17 cellular contexts compared by ENCODE assay signal in genomic region chr9:38385896-38386295, GRCh38. TPM values are rescaled to one million over a fixed set of nuclear protein-coding genes. Genes with fewer than 3 reads are reported as not detected.
DNase-seq lines count a peak whose midpoint lies in the region; ATAC-seq and TF ChIP-seq lines count a peak whose summit lies in the region.
"Had no signal": no experiment of that assay in that cellular context is flagged by ENCODE, and none has a peak within 500 bp of the region (broad histone marks: within the 10 kb centered on the region; RNA-seq: fewer than 3 reads in every experiment).

No MANE protein-coding gene starts in this region.

- no peak for TF ChIP-seq POLR2A in transverse colon (IDR thresholded peaks at IDR 0.05)

- H3K27ac Mint-ChIP-seq in nephron (peak overlapping the region; percentile 71 to 90 (median 77)), progenitor cell of endocrine pancreas (no peak overlapping the region)
- H3K27ac Mint-ChIP-seq: CD4-positive, alpha-beta memory T cell; GM23338 had no signal

- H3K9me3 Mint-ChIP-seq in nephron = peaks cover 5% of the 10 kb centered on the region
- H3K9me3 Mint-ChIP-seq in progenitor cell of endocrine pancreas (ENCODE audit: low read depth) = peaks cover 5% of the 10 kb centered on the region

- 73 to 100% methylated on average over 1 to 3 of the region's 3 CpGs for WGBS in transverse colon (ENCODE audit: low coverage in 1 of 2), 2 donors

- ATAC-seq in left lobe of liver (peak; percentile 9), GM18517 (IDR thresholded peaks at IDR 0.05; ENCODE audit: unreplicated experiment) (no peak), HG03354 (IDR thresholded peaks at IDR 0.05; ENCODE audit: poor library complexity, severe bottlenecking, unreplicated experiment) (no peak)
- ATAC-seq: GM23338, K562, PC-3 had no signal

- intact Hi-C loops in transverse colon (cut with DNase I; ENCODE audit: low total_unique reads) = no loop called here

- TF ChIP-seq EP300 in transverse colon (IDR thresholded peaks at IDR 0.05; ENCODE audit: low read depth) = no peak

- H3K4me1 ChIP-seq in duodenal mucosa (ENCODE audit: control insufficient read depth in 1 of 2, insufficient read depth in 2 of 2, low read length in 2 of 2) (peaks cover 37 to 45% of the 10 kb centered on the region in 2 donors), transverse colon (peaks cover 9 to 47% (median 18%) of the 10 kb centered on the region in 4 donors)
- H3K4me1 ChIP-seq: BE2C had no signal

- H3K4me3 ChIP-seq in duodenal mucosa (ENCODE audit: low read depth in 1 of 2, low read length in 2 of 2) (no peak overlapping the region), transverse colon (no peak overlapping the region)
- H3K4me3 ChIP-seq: GM23338, K562 had no signal

- peaks cover 21% of the 10 kb centered on the region for H3K27me3 Mint-ChIP-seq in nephron (ENCODE audit: low read depth)
- no peaks in the 10 kb centered on the region for H3K27me3 Mint-ChIP-seq in progenitor cell of endocrine pancreas

- no peaks in the 10 kb centered on the region for H3K36me3 Mint-ChIP-seq in nephron (ENCODE audit: low read depth)
- peaks cover 1% of the 10 kb centered on the region for H3K36me3 Mint-ChIP-seq in progenitor cell of endocrine pancreas (ENCODE audit: insufficient read depth)
- H3K36me3 Mint-ChIP-seq: CD4-positive, alpha-beta memory T cell had no signal

- TF ChIP-seq CTCF in nephron (IDR thresholded peaks at IDR 0.05; ENCODE audit: unreplicated experiment in 3 of 3) (no peak), transverse colon (IDR thresholded peaks at IDR 0.05) (no peak), progenitor cell of endocrine pancreas (IDR thresholded peaks at IDR 0.05; ENCODE audit: unreplicated experiment) (no peak)

- H3K9me3 ChIP-seq in duodenal mucosa (ENCODE audit: control insufficient read depth in 1 of 2, low read length in 2 of 2) (peaks cover 4 to 6% of the 10 kb centered on the region in 2 donors), transverse colon (no peaks in the 10 kb centered on the region)
- H3K9me3 ChIP-seq: BE2C had no signal

- H3K27me3 ChIP-seq in duodenal mucosa (ENCODE audit: control insufficient read depth in 1 of 2, insufficient read depth in 2 of 2, low read length in 2 of 2) (no peaks in the 10 kb centered on the region), transverse colon (no peaks in the 10 kb centered on the region)
- H3K27me3 ChIP-seq: BE2C had no signal

- peaks cover 83% of the 10 kb centered on the region for H3K4me1 Mint-ChIP-seq in nephron
- H3K4me1 Mint-ChIP-seq in progenitor cell of endocrine pancreas (ENCODE audit: low read depth) = peaks cover 28% of the 10 kb centered on the region
- H3K4me1 Mint-ChIP-seq: CD4-positive, alpha-beta memory T cell had no signal

- H3K36me3 ChIP-seq in duodenal mucosa (ENCODE audit: control insufficient read depth in 1 of 2, insufficient read depth in 2 of 2, low read length in 2 of 2) (no peaks in the 10 kb centered on the region), transverse colon (no peaks in the 10 kb centered on the region)
- H3K36me3 ChIP-seq: BE2C had no signal

- H3K9ac ChIP-seq in duodenal mucosa (ENCODE audit: low read depth in 1 of 2, low read length in 2 of 2) = no peak overlapping the region

- H3K4me3 Mint-ChIP-seq in nephron = no peak overlapping the region
- H3K4me3 Mint-ChIP-seq in progenitor cell of endocrine pancreas (ENCODE audit: low read depth) = no peak overlapping the region
- H3K4me3 Mint-ChIP-seq: CD4-positive, alpha-beta memory T cell; GM23338 had no signal

- DNase-seq in left lobe of liver (ENCODE audit: low spot score) = no peak
- DNase-seq in transverse colon = no peak
- DNase-seq in progenitor cell of endocrine pancreas (ENCODE audit: low spot score, unreplicated experiment) = no peak
- DNase-seq: BE2C; CD4-positive, alpha-beta memory T cell; DND-41; GDM1; NCI-H1436; NCI-H2081; NCI-H524 treated with DMSO at 0.1 percent for 48 hours; PC-3 had no signal

- in situ Hi-C loops in transverse colon (cut with MboI; ENCODE audit: low pct_ligation_motif_present in 1 of 4, low pct_unique_long_range_greater_than_20kb in 1 of 4, low sequenced_read_pairs in 3 of 4) = no loop called here

- H3K27ac ChIP-seq in duodenal mucosa (ENCODE audit: low read depth, low read length) = peak overlapping the region; percentile 34
- peak overlapping the region; percentile 39 to 89 (median 82) for H3K27ac ChIP-seq in transverse colon

RNA-seq across cellular contexts. Expression of gene ALDH1B1, which starts 6.6 kb away (rescaled TPM):
- total RNA-seq in left lobe of liver (53.7 TPM), transverse colon (10 to 100 TPM; 24.9 to 77.2 (median 27.3) TPM), progenitor cell of endocrine pancreas (31.9 and 32.1 TPM in 2 replicates)

RNA-seq across cellular contexts. Expression of gene IGFBPL1, which starts 38.4 kb away (rescaled TPM):
- not detected for total RNA-seq in left lobe of liver
- total RNA-seq in transverse colon = not detected
- 4.7 and 5.1 TPM in 2 replicates for total RNA-seq in progenitor cell of endocrine pancreas
- total RNA-seq: CD4-positive, alpha-beta memory T cell; K562 had no signal
